8 cellular contexts compared by ENCODE assay signal in the genomic region with DNA sequence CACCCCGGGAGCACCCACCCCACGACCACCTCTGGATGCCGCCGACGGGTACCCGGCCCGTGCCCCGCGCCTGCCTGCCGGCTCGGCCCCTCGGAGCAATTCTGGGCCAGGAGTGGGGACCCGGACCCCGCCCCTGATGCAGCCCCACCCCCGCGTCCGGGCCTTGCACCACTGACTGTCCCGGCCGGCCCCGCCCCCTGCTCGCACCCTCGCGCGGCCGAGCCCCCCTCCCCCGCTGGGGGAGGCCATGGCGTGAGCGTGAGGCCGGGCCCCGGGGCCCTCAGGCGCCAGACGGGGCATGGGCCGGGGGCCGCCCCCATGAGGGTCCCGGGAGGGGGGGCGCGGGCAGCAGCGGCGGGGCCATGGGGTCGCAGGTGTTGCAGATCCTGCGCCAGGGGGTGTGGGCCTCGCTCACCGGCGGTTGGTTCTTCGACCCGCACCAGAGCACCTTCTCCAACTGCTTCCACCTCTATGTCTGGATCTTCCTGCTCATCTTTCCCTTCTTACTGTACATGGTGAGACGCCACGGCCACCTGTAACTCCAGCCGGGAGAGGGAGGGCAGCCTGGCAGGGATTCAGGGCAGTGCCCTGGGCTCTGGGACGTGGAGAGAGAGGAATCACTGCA. TPM values are rescaled to one million over a fixed set of nuclear protein-coding genes. Genes with fewer than 3 reads are reported as not detected.
DNase-seq lines count a peak whose midpoint lies in the region; ATAC-seq and TF ChIP-seq lines count a peak whose summit lies in the region.

No MANE protein-coding gene starts in this region.

- H3K4me1 ChIP-seq in rectal smooth muscle tissue (ENCODE audit: control insufficient read depth, insufficient read depth, low read length) = peaks cover 15% of the 10 kb centered on the region

- H3K27me3 ChIP-seq in rectal smooth muscle tissue (ENCODE audit: control insufficient read depth, insufficient read depth, low read length) = no peaks in the 10 kb centered on the region

- DNase-seq in AG08396 (ENCODE audit: low spot score) = peak; percentile 85
- DNase-seq in activated T-cell treated with anti-CD3 and anti-CD28 coated beads, Interleukin-2, amount 50 U/mL, for 72 hours = peak; percentile 63 to 68
- peak; percentile 53 for DNase-seq in glutamatergic neuron

- peak overlapping the region; percentile 97 to 98 for H3K4me3 Mint-ChIP-seq in activated T-cell treated with anti-CD3 and anti-CD28 coated beads, Interleukin-2, amount 50 U/mL, for 72 hours
- peak overlapping the region; percentile 96 for H3K4me3 Mint-ChIP-seq in glutamatergic neuron (ENCODE audit: unreplicated experiment)

- H3K27ac Mint-ChIP-seq in activated T-cell treated with anti-CD3 and anti-CD28 coated beads, Interleukin-2, amount 50 U/mL, for 72 hours = peak overlapping the region; percentile 91
- H3K27ac Mint-ChIP-seq in glutamatergic neuron (ENCODE audit: unreplicated experiment) = peak overlapping the region; percentile 68

- H3K27ac ChIP-seq in rectal smooth muscle tissue (ENCODE audit: low read depth, low read length) = peak overlapping the region; percentile 92

- H3K9me3 Mint-ChIP-seq in activated T-cell treated with anti-CD3 and anti-CD28 coated beads, Interleukin-2, amount 50 U/mL, for 72 hours = no peaks in the 10 kb centered on the region
- H3K9me3 Mint-ChIP-seq in glutamatergic neuron (ENCODE audit: unreplicated experiment) = peaks cover 17% of the 10 kb centered on the region

- peak overlapping the region; percentile 71 for H3K4me3 ChIP-seq in rectal smooth muscle tissue (ENCODE audit: low read length)

- H3K36me3 Mint-ChIP-seq in activated T-cell treated with anti-CD3 and anti-CD28 coated beads, Interleukin-2, amount 50 U/mL, for 72 hours (ENCODE audit: insufficient read depth in 2 of 2) = peaks cover 8 to 18% of the 10 kb centered on the region in 2 donors
- H3K36me3 Mint-ChIP-seq in glutamatergic neuron (ENCODE audit: unreplicated experiment) = no peaks in the 10 kb centered on the region

- H3K27me3 Mint-ChIP-seq in activated T-cell treated with anti-CD3 and anti-CD28 coated beads, Interleukin-2, amount 50 U/mL, for 72 hours (ENCODE audit: low read depth) = no peaks in the 10 kb centered on the region
- peaks cover 18% of the 10 kb centered on the region for H3K27me3 Mint-ChIP-seq in glutamatergic neuron (ENCODE audit: unreplicated experiment)

- peak; percentile 7 for ATAC-seq in GM18868 (IDR thresholded peaks at IDR 0.05; ENCODE audit: unreplicated experiment)
- peak; percentile 4 for ATAC-seq in HG03520 (IDR thresholded peaks at IDR 0.05; ENCODE audit: unreplicated experiment)
- peak in 1 of 2 donors; percentile 3 for ATAC-seq in activated T-cell treated with anti-CD3 and anti-CD28 coated beads, Interleukin-2, amount 50 U/mL, for 72 hours (replicated peaks in 1 of 2)
- no peak for ATAC-seq in GM18520 (IDR thresholded peaks at IDR 0.05; ENCODE audit: unreplicated experiment)
- ATAC-seq in GM21360 (IDR thresholded peaks at IDR 0.05; ENCODE audit: unreplicated experiment) = no peak

- H3K36me3 ChIP-seq in rectal smooth muscle tissue (ENCODE audit: control insufficient read depth, insufficient read depth, low read length) = peaks cover 39% of the 10 kb centered on the region

- peak overlapping the region; percentile 60 for H3K9ac ChIP-seq in rectal smooth muscle tissue (ENCODE audit: low read length)

- H3K4me1 Mint-ChIP-seq in activated T-cell treated with anti-CD3 and anti-CD28 coated beads, Interleukin-2, amount 50 U/mL, for 72 hours (ENCODE audit: low read depth) = peaks cover 33% of the 10 kb centered on the region
- peaks cover 12% of the 10 kb centered on the region for H3K4me1 Mint-ChIP-seq in glutamatergic neuron (ENCODE audit: low read depth, unreplicated experiment)

- no peak for TF ChIP-seq CTCF in glutamatergic neuron (IDR thresholded peaks at IDR 0.05; ENCODE audit: partially characterized antibody, unreplicated experiment)

RNA-seq across cellular contexts. Expression of gene PCNX3, which starts 0.5 kb away (rescaled TPM):
- total RNA-seq in activated T-cell treated with anti-CD3 and anti-CD28 coated beads, Interleukin-2, amount 50 U/mL, for 72 hours = 10 to 100 TPM; 45.9 TPM
- total RNA-seq in glutamatergic neuron (ENCODE audit: unreplicated experiment) = 43.3 TPM

RNA-seq across cellular contexts. Expression of gene MAP3K11, which starts 2.0 kb away (rescaled TPM):
- 10 to 100 TPM; 57.3 to 70.1 TPM for total RNA-seq in activated T-cell treated with anti-CD3 and anti-CD28 coated beads, Interleukin-2, amount 50 U/mL, for 72 hours
- 58.6 TPM for total RNA-seq in glutamatergic neuron (ENCODE audit: unreplicated experiment)

RNA-seq across cellular contexts. Expression of gene KCNK7, which starts 20.5 kb away (rescaled TPM):
- total RNA-seq in activated T-cell treated with anti-CD3 and anti-CD28 coated beads, Interleukin-2, amount 50 U/mL, for 72 hours = under 1 TPM; 0.34 to 0.39 TPM
- 0.69 TPM for total RNA-seq in glutamatergic neuron (ENCODE audit: unreplicated experiment)

RNA-seq across cellular contexts. Expression of gene SIPA1, which starts 21.8 kb away (rescaled TPM):
- 100 to 1,000 TPM; 132 to 137 TPM for total RNA-seq in activated T-cell treated with anti-CD3 and anti-CD28 coated beads, Interleukin-2, amount 50 U/mL, for 72 hours
- 21.4 TPM for total RNA-seq in glutamatergic neuron (ENCODE audit: unreplicated experiment)

RNA-seq across cellular contexts. Expression of gene EHBP1L1, which starts 40.2 kb away (rescaled TPM):
- total RNA-seq in activated T-cell treated with anti-CD3 and anti-CD28 coated beads, Interleukin-2, amount 50 U/mL, for 72 hours = 100 to 1,000 TPM in 1 of 2 donors, 10 to 100 TPM in 1; 93.9 to 113 TPM
- 14.2 TPM for total RNA-seq in glutamatergic neuron (ENCODE audit: unreplicated experiment)

Comparison
In these comparisons a context has a peak if more than half of its experiments do, and no peak if none do; other contexts are left out.
1. ATAC-seq: peak in GM18868 (single experiment) and HG03520 (single experiment); none in GM18520 (single experiment) and GM21360 (single experiment).
2. Peak in every context shown above with its lines, with median percentiles within 50 percentile points of each other: DNase-seq.